Comparison of ENCODE assay signal across 8 cellular contexts in the genomic region with DNA sequence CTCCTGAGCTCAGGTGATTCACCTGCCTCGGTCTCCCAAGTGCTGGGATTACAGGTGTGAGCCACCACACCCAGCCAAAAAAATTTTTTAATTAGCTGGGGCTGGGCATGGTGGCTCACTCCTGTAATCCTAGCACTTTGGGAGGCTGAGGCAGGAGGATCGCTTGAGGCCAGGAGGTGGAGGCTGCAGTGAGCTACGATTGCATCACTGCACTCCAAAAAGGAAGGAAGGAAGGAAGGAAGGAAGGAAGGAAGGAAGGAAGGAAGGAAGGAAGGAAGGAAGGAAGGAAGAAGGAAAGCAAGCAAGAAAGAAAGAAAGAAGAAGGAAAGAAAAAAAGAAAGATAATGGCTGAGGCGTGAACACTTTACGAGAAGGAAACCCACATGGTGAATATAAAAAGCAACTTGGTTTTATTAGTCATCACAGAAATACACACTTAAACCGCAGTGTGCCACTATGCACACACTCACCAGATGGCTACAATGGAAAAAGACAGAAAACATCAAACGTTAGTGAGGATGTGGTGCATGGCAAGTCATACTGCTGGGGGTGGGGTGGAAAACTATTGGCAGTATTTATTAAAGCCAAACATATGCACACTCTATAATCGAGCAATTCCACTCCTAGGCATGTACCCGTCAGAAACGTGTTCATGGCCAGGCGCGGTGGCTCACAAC. TPM values are rescaled to one million over a fixed set of nuclear protein-coding genes. Genes with fewer than 3 reads are reported as not detected.
DNase-seq lines count a peak whose midpoint lies in the region; ATAC-seq and TF ChIP-seq lines count a peak whose summit lies in the region.

No MANE protein-coding gene starts in this region.

- H3K4me2 ChIP-seq in neural progenitor cell: no peak overlapping the region

- peak; percentile 78 for ATAC-seq in CD4-positive, alpha-beta T cell (ENCODE audit: poor library complexity)
- ATAC-seq in mucosa of descending colon (peak; percentile 89), GM19467 (IDR thresholded peaks at IDR 0.05; ENCODE audit: unreplicated experiment) (no peak), HG03432 (IDR thresholded peaks at IDR 0.05; ENCODE audit: unreplicated experiment) (no peak)

- H3F3A ChIP-seq in neural progenitor cell (ENCODE audit: low read depth): no peaks in the 10 kb centered on the region

- no peaks in the 10 kb centered on the region for H3K27me3 ChIP-seq in CD4-positive, alpha-beta T cell (ENCODE audit: control insufficient read depth, insufficient read depth, low read length)
- no peaks in the 10 kb centered on the region for H3K27me3 ChIP-seq in neural progenitor cell

- no peak overlapping the region for H3K27ac Mint-ChIP-seq in CD4-positive, alpha-beta T cell
- H3K27ac Mint-ChIP-seq in activated T-cell treated with anti-CD3 and anti-CD28 coated beads, Interleukin-2, amount 50 U/mL, for 24 hours: peak overlapping the region; percentile 89
- no peak overlapping the region for H3K27ac Mint-ChIP-seq in neural progenitor cell

- peak in 6 of 10 experiments; percentile 1 to 36 (median 12) for DNase-seq in CD4-positive, alpha-beta T cell
- DNase-seq in NOMO-1 (lab: John Stamatoyannopoulos, UW; ENCODE audit: unreplicated experiment in 2 of 2): peak; percentile 43 to 82
- DNase-seq in activated T-cell treated with anti-CD3 and anti-CD28 coated beads, Interleukin-2, amount 50 U/mL, for 24 hours: peak; percentile 63
- DNase-seq in mucosa of descending colon: no peak
- DNase-seq in neural progenitor cell (ENCODE audit: low spot score): no peak
- no peak for DNase-seq in GM19240 (ENCODE audit: insufficient read length, low spot score)

- peaks cover 5% of the 10 kb centered on the region for H3K4me1 Mint-ChIP-seq in CD4-positive, alpha-beta T cell (ENCODE audit: low read depth)
- peaks cover 58% of the 10 kb centered on the region for H3K4me1 Mint-ChIP-seq in activated T-cell treated with anti-CD3 and anti-CD28 coated beads, Interleukin-2, amount 50 U/mL, for 24 hours (ENCODE audit: low read depth)
- peaks cover 13% of the 10 kb centered on the region for H3K4me1 Mint-ChIP-seq in neural progenitor cell

- peaks cover 4% of the 10 kb centered on the region for H3K4me1 ChIP-seq in mucosa of descending colon (ENCODE audit: low read depth)
- H3K4me1 ChIP-seq in neural progenitor cell: peaks cover 3% of the 10 kb centered on the region

- H3K36me3 ChIP-seq in mucosa of descending colon (ENCODE audit: low read depth): no peaks in the 10 kb centered on the region
- H3K36me3 ChIP-seq in neural progenitor cell: no peaks in the 10 kb centered on the region

- TF ChIP-seq CTCF in CD4-positive, alpha-beta T cell (IDR thresholded peaks at IDR 0.05): no peak
- TF ChIP-seq CTCF in mucosa of descending colon (IDR thresholded peaks at IDR 0.05) (no peak), neural progenitor cell (IDR thresholded peaks at IDR 0.05) (no peak)

- H3K4me3 Mint-ChIP-seq in CD4-positive, alpha-beta T cell: no peak overlapping the region
- no peak overlapping the region for H3K4me3 Mint-ChIP-seq in activated T-cell treated with anti-CD3 and anti-CD28 coated beads, Interleukin-2, amount 50 U/mL, for 24 hours
- no peak overlapping the region for H3K4me3 Mint-ChIP-seq in neural progenitor cell

- intact Hi-C loops in CD4-positive, alpha-beta T cell (cut with DNase I, micrococcal nuclease): no loop called here
- intact Hi-C loops in mucosa of descending colon (cut with DNase I, micrococcal nuclease): no loop called here

- no peaks in the 10 kb centered on the region for H3K9me3 ChIP-seq in CD4-positive, alpha-beta T cell (ENCODE audit: control insufficient read depth, low read length)
- H3K9me3 ChIP-seq in mucosa of descending colon (no peaks in the 10 kb centered on the region), neural progenitor cell (ENCODE audit: low read depth) (no peaks in the 10 kb centered on the region)

- H3K36me3 Mint-ChIP-seq in CD4-positive, alpha-beta T cell (ENCODE audit: low read depth): no peaks in the 10 kb centered on the region
- no peaks in the 10 kb centered on the region for H3K36me3 Mint-ChIP-seq in activated T-cell treated with anti-CD3 and anti-CD28 coated beads, Interleukin-2, amount 50 U/mL, for 24 hours (ENCODE audit: low read depth)
- H3K36me3 Mint-ChIP-seq in neural progenitor cell: no peaks in the 10 kb centered on the region

- POLR2A ChIA-PET in CD4-positive, alpha-beta T cell (lab: Charles Lee): no interaction called here

- no peak overlapping the region for H3K27ac ChIP-seq in CD4-positive, alpha-beta T cell (ENCODE audit: low read depth, low read length)
- H3K27ac ChIP-seq in neural progenitor cell: no peak overlapping the region

- no peak overlapping the region for H2AFZ ChIP-seq in neural progenitor cell (replicated peaks)

- H3K27me3 Mint-ChIP-seq in CD4-positive, alpha-beta T cell: no peaks in the 10 kb centered on the region
- peaks cover 21% of the 10 kb centered on the region for H3K27me3 Mint-ChIP-seq in activated T-cell treated with anti-CD3 and anti-CD28 coated beads, Interleukin-2, amount 50 U/mL, for 24 hours
- H3K27me3 Mint-ChIP-seq in neural progenitor cell (ENCODE audit: insufficient read depth, low read depth): peaks cover 3% of the 10 kb centered on the region

- CTCF ChIA-PET in CD4-positive, alpha-beta T cell (lab: Charles Lee): interaction anchor here (0.7 kb wide), 1 partner anchor 244 kb away, joined by 3 read pairs; no protein-coding TSS in a partner anchor

- no peaks in the 10 kb centered on the region for H3K79me2 ChIP-seq in neural progenitor cell (ENCODE audit: low read depth)

- H3K4me3 ChIP-seq in mucosa of descending colon (no peak overlapping the region), neural progenitor cell (no peak overlapping the region)

- no peaks in the 10 kb centered on the region for H4K20me1 ChIP-seq in neural progenitor cell (ENCODE audit: low read depth)

- H3K9me3 Mint-ChIP-seq in CD4-positive, alpha-beta T cell: no peaks in the 10 kb centered on the region
- no peaks in the 10 kb centered on the region for H3K9me3 Mint-ChIP-seq in activated T-cell treated with anti-CD3 and anti-CD28 coated beads, Interleukin-2, amount 50 U/mL, for 24 hours
- peaks cover under 1% of the 10 kb centered on the region for H3K9me3 Mint-ChIP-seq in neural progenitor cell

- no peak overlapping the region for H3K9ac ChIP-seq in neural progenitor cell

RNA-seq across cellular contexts. Expression of a gene that starts 4.4 kb away (rescaled TPM):
- total RNA-seq in CD4-positive, alpha-beta T cell: not detected
- total RNA-seq in mucosa of descending colon: 1 to 10 TPM in 1 of 3 donors, under 1 TPM in 1, not detected in 1; 0.84 to 1.1 TPM
- not detected in 2 replicates for total RNA-seq in neural progenitor cell (ENCODE audit: low replicate concordance)

RNA-seq across cellular contexts. Expression of a gene that starts 37.2 kb away (rescaled TPM):
- total RNA-seq in CD4-positive, alpha-beta T cell: not detected
- total RNA-seq in mucosa of descending colon (10 to 100 TPM in 1 of 3 donors, 1 to 10 TPM in 2; 3.4 to 25.6 (median 6.9) TPM), neural progenitor cell (ENCODE audit: low replicate concordance) (not detected in 2 replicates)

RNA-seq across cellular contexts. Expression of a gene that starts 37.7 kb away (rescaled TPM):
- 1 to 10 TPM; 1.5 to 1.7 TPM for total RNA-seq in CD4-positive, alpha-beta T cell
- total RNA-seq in mucosa of descending colon (10 to 100 TPM in 1 of 3 donors, 1 to 10 TPM in 2; 5.7 to 14.2 (median 6.7) TPM), neural progenitor cell (ENCODE audit: low replicate concordance) (39.2 and 46.2 TPM in 2 replicates)

Comparison
In these comparisons a context has a peak if more than half of its experiments do, and no peak if none do; other contexts are left out.
1. ATAC-seq: peak in CD4-positive, alpha-beta T cell (single experiment) and mucosa of descending colon (single experiment); none in GM19467 (single experiment) and HG03432 (single experiment).
2. DNase-seq: peak in CD4-positive, alpha-beta T cell (6 of 10), NOMO-1 (2 of 2) and activated T-cell treated with anti-CD3 and anti-CD28 coated beads, Interleukin-2, amount 50 U/mL, for 24 hours (single experiment); none in mucosa of descending colon (0 of 3), neural progenitor cell (single experiment) and GM19240 (single experiment).